In genomic region chr16:3879258-3879886, GRCh38 we compare ENCODE assay signal across 8 cellular contexts. TPM values are rescaled to one million over a fixed set of nuclear protein-coding genes. Genes with fewer than 3 reads are reported as not detected.
DNase-seq lines count a peak whose midpoint lies in the region; ATAC-seq and TF ChIP-seq lines count a peak whose summit lies in the region.

No MANE protein-coding gene starts in this region.

- peaks cover 6% of the 10 kb centered on the region for H3K27me3 Mint-ChIP-seq in activated T-helper 2 cell treated with anti-CD3 and anti-CD28 coated beads, Interferon-gamma antibody, Interleukin-2, Interleukin-4, amounts not matched to agents 10 μg/mL and 5 μg/mL and 100 μg/mL, durations not matched to agents 14 hours and 24 hours and 36 hours (ENCODE audit: low read depth)

- peaks cover 35% of the 10 kb centered on the region for H3K4me1 Mint-ChIP-seq in activated T-helper 2 cell treated with anti-CD3 and anti-CD28 coated beads, Interferon-gamma antibody, Interleukin-2, Interleukin-4, amounts not matched to agents 10 μg/mL and 5 μg/mL and 100 μg/mL, durations not matched to agents 14 hours and 24 hours and 36 hours (ENCODE audit: low read depth)

- H3K9me3 Mint-ChIP-seq in activated T-helper 2 cell treated with anti-CD3 and anti-CD28 coated beads, Interferon-gamma antibody, Interleukin-2, Interleukin-4, amounts not matched to agents 10 μg/mL and 5 μg/mL and 100 μg/mL, durations not matched to agents 14 hours and 24 hours and 36 hours = no peaks in the 10 kb centered on the region

- H3K27ac Mint-ChIP-seq in activated T-helper 2 cell treated with anti-CD3 and anti-CD28 coated beads, Interferon-gamma antibody, Interleukin-2, Interleukin-4, amounts not matched to agents 10 μg/mL and 5 μg/mL and 100 μg/mL, durations not matched to agents 14 hours and 24 hours and 36 hours = peak overlapping the region; percentile 71

- peak overlapping the region; percentile 88 for H3K4me3 Mint-ChIP-seq in activated T-helper 2 cell treated with anti-CD3 and anti-CD28 coated beads, Interferon-gamma antibody, Interleukin-2, Interleukin-4, amounts not matched to agents 10 μg/mL and 5 μg/mL and 100 μg/mL, durations not matched to agents 14 hours and 24 hours and 36 hours (ENCODE audit: low read depth)

- peak overlapping the region; percentile 71 for H3K4me3 ChIP-seq in retinal pigment epithelial cell (ENCODE audit: low read length)

- no peak for TF ChIP-seq CTCF in retinal pigment epithelial cell (conservative IDR thresholded peaks at IDR 0.05; ENCODE audit: low read depth, low read length)

- H3K36me3 Mint-ChIP-seq in activated T-helper 2 cell treated with anti-CD3 and anti-CD28 coated beads, Interferon-gamma antibody, Interleukin-2, Interleukin-4, amounts not matched to agents 10 μg/mL and 5 μg/mL and 100 μg/mL, durations not matched to agents 14 hours and 24 hours and 36 hours (ENCODE audit: low read depth) = peaks cover 31% of the 10 kb centered on the region

- DNase-seq in NCI-H1417 (lab: John Stamatoyannopoulos, UW) (peak in 2 of 3 experiments; percentile 29 to 48), NCI-H1417 treated with DMSO at 0.1 percent for 48 hours (lab: John Stamatoyannopoulos, UW) (no peak), HuH-7 (ENCODE audit: low spot score) (peak; percentile 39), left cardiac atrium (no peak), retinal pigment epithelial cell (ENCODE audit: low read depth) (no peak)
- no peak for DNase-seq in activated T-helper 2 cell treated with anti-CD3 and anti-CD28 coated beads, Interferon-gamma antibody, Interleukin-2, Interleukin-4, amounts not matched to agents 10 μg/mL and 5 μg/mL and 100 μg/mL, durations not matched to agents 14 hours and 24 hours and 36 hours (ENCODE audit: low spot score)

- peak; percentile 16 to 25 for ATAC-seq in left cardiac atrium
- ATAC-seq in HG02852 (IDR thresholded peaks at IDR 0.05; ENCODE audit: unreplicated experiment) = no peak
- ATAC-seq in GM18519 (IDR thresholded peaks at IDR 0.05; ENCODE audit: low FRiP score, unreplicated experiment) = no peak

- intact Hi-C loops in activated T-helper 2 cell treated with anti-CD3 and anti-CD28 coated beads, Interferon-gamma antibody, Interleukin-2, Interleukin-4, amounts not matched to agents 10 μg/mL and 5 μg/mL and 100 μg/mL, durations not matched to agents 14 hours and 24 hours and 36 hours (cut with micrococcal nuclease) = loop anchor here (1.0 to 5.0 kb wide), 3 partner anchors 23 to 189 kb away; no protein-coding TSS in a partner anchor
- intact Hi-C loops in left cardiac atrium (cut with DNase I) = loop anchor here (2.0 to 10.0 kb wide), 2 partner anchors 95 to 189 kb away; no protein-coding TSS in a partner anchor

RNA-seq across cellular contexts. Expression of gene CREBBP, which starts 1.1 kb away (rescaled TPM):
- total RNA-seq in activated T-helper 2 cell treated with anti-CD3 and anti-CD28 coated beads, Interferon-gamma antibody, Interleukin-2, Interleukin-4, amounts not matched to agents 10 μg/mL and 5 μg/mL and 100 μg/mL, durations not matched to agents 14 hours and 24 hours and 36 hours = 45.2 and 53.1 TPM in 2 replicates
- total RNA-seq in left cardiac atrium = 10 to 100 TPM; 39.0 to 39.3 TPM

Comparison
In these comparisons a context has a peak if more than half of its experiments do, and no peak if none do; other contexts are left out.
1. DNase-seq: peak in NCI-H1417 (2 of 3) and HuH-7 (single experiment); none in NCI-H1417 treated with DMSO at 0.1 percent for 48 hours (single experiment), activated T-helper 2 cell treated with anti-CD3 and anti-CD28 coated beads, Interferon-gamma antibody, Interleukin-2, Interleukin-4, amounts not matched to agents 10 μg/mL and 5 μg/mL and 100 μg/mL, durations not matched to agents 14 hours and 24 hours and 36 hours (single experiment), left cardiac atrium (single experiment) and retinal pigment epithelial cell (single experiment).
2. ATAC-seq: peak in left cardiac atrium (2 of 2); none in HG02852 (single experiment) and GM18519 (single experiment).